Comparison of ENCODE assay signal across 8 cellular contexts in genomic region chr3:57756022-57756527, GRCh38. TPM values are rescaled to one million over a fixed set of nuclear protein-coding genes. Genes with fewer than 3 reads are reported as not detected.
DNase-seq lines count a peak whose midpoint lies in the region; ATAC-seq and TF ChIP-seq lines count a peak whose summit lies in the region.

A gene with protein sequence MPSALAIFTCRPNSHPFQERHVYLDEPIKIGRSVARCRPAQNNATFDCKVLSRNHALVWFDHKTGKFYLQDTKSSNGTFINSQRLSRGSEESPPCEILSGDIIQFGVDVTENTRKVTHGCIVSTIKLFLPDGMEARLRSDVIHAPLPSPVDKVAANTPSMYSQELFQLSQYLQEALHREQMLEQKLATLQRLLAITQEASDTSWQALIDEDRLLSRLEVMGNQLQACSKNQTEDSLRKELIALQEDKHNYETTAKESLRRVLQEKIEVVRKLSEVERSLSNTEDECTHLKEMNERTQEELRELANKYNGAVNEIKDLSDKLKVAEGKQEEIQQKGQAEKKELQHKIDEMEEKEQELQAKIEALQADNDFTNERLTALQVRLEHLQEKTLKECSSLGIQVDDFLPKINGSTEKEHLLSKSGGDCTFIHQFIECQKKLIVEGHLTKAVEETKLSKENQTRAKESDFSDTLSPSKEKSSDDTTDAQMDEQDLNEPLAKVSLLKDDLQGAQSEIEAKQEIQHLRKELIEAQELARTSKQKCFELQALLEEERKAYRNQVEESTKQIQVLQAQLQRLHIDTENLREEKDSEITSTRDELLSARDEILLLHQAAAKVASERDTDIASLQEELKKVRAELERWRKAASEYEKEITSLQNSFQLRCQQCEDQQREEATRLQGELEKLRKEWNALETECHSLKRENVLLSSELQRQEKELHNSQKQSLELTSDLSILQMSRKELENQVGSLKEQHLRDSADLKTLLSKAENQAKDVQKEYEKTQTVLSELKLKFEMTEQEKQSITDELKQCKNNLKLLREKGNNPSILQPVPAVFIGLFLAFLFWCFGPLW (plus strand): TSS chr3:57756309. CDS start chr3:57757652, 1,343 bp downstream.

- peaks cover 25% of the 10 kb centered on the region for H3K36me3 Mint-ChIP-seq in activated CD4-positive, alpha-beta T cell treated with anti-CD3 and anti-CD28 coated beads for 36 hours (ENCODE audit: low read depth)

- H3K27me3 Mint-ChIP-seq in activated CD4-positive, alpha-beta T cell treated with anti-CD3 and anti-CD28 coated beads for 36 hours: no peaks in the 10 kb centered on the region

- no peaks in the 10 kb centered on the region for H3K9me3 Mint-ChIP-seq in activated CD4-positive, alpha-beta T cell treated with anti-CD3 and anti-CD28 coated beads for 36 hours (ENCODE audit: low read depth)

- H3K4me3 ChIP-seq in choroid plexus epithelial cell (ENCODE audit: low read depth, low read length): peak within 1 kb of the TSS; percentile 90
- H3K4me3 ChIP-seq in kidney epithelial cell (ENCODE audit: low read depth, low read length): peak within 1 kb of the TSS; percentile 68

- DNase-seq in Ammon's horn (ENCODE audit: low spot score) (peak; percentile 98), GM19238 (ENCODE audit: insufficient read length, low spot score) (peak; percentile 91), NCI-H524 (lab: John Stamatoyannopoulos, UW) (peak; percentile 94 to 95), choroid plexus epithelial cell (ENCODE audit: low read depth) (peak; percentile 98), kidney epithelial cell (ENCODE audit: low read depth) (peak; percentile 87)
- DNase-seq in activated CD4-positive, alpha-beta T cell treated with anti-CD3 and anti-CD28 coated beads for 36 hours: peak; percentile 98
- peak; percentile 95 to 96 for DNase-seq in stimulated activated CD4-positive, alpha-beta T cell treated with anti-CD3 and anti-CD28 coated beads, Interleukin-15, amount 100 ng/mL, for 48 hours (ENCODE audit: low read depth in 2 of 2)

- peak within 1 kb of the TSS; percentile 97 for H3K27ac Mint-ChIP-seq in activated CD4-positive, alpha-beta T cell treated with anti-CD3 and anti-CD28 coated beads for 36 hours

- peaks cover 45% of the 10 kb centered on the region for H3K4me1 Mint-ChIP-seq in activated CD4-positive, alpha-beta T cell treated with anti-CD3 and anti-CD28 coated beads for 36 hours

- peak; percentile 89 for ATAC-seq in HG03442 (IDR thresholded peaks at IDR 0.05; ENCODE audit: unreplicated experiment)
- peak; percentile 95 for ATAC-seq in activated CD4-positive, alpha-beta T cell treated with anti-CD3 and anti-CD28 coated beads for 36 hours

- intact Hi-C loops in activated CD4-positive, alpha-beta T cell treated with anti-CD3 and anti-CD28 coated beads for 36 hours (cut with DNase I, micrococcal nuclease): loop anchor here (1.0 to 10.0 kb wide), 8 partner anchors 32 to 1201 kb away; partner anchors contain the start of genes ARF4 (in 2 of the 2), APPL1 (in 1 of the 2), CCDC66 (in 1 of the 2) and DENND6A (in 1 of the 2)

- H3K36me3 ChIP-seq in kidney epithelial cell (ENCODE audit: control insufficient read depth, insufficient read depth, low read length): no peaks in the 10 kb centered on the region

- peak within 1 kb of the TSS; percentile 97 for H3K4me3 Mint-ChIP-seq in activated CD4-positive, alpha-beta T cell treated with anti-CD3 and anti-CD28 coated beads for 36 hours

- POLR2A ChIA-PET in activated CD4-positive, alpha-beta T cell treated with anti-CD3 and anti-CD28 coated beads for 36 hours (lab: Charles Lee): interaction anchor here (0.6 to 1.4 kb wide), 9 partner anchors 13 to 163 kb away, joined by 3 to 16 read pairs (median 4); partner anchors contain the start of genes ARF4 and DENND6A

- TF ChIP-seq CTCF in choroid plexus epithelial cell (conservative IDR thresholded peaks at IDR 0.05; ENCODE audit: low read depth, low read length): no peak
- TF ChIP-seq CTCF in kidney epithelial cell (IDR thresholded peaks at IDR 0.05; ENCODE audit: insufficient read depth, low read length, poor library complexity, severe bottlenecking): no peak

- H3K27me3 ChIP-seq in kidney epithelial cell (ENCODE audit: control insufficient read depth, insufficient read depth, low read length): no peaks in the 10 kb centered on the region

- CTCF ChIA-PET in activated CD4-positive, alpha-beta T cell treated with anti-CD3 and anti-CD28 coated beads for 36 hours (lab: Charles Lee): interaction anchor here (0.6 to 1.2 kb wide), 8 partner anchors 38 to 358 kb away, joined by 3 to 5 read pairs (median 4); no protein-coding TSS in a partner anchor

RNA-seq across cellular contexts. Expression of the gene that starts here (rescaled TPM):
- total RNA-seq in activated CD4-positive, alpha-beta T cell treated with anti-CD3 and anti-CD28 coated beads for 36 hours: 10 to 100 TPM; 43.1 to 55.3 TPM
- total RNA-seq in kidney epithelial cell: 48.6 and 51.7 TPM in 2 replicates

Comparison
In these comparisons a context has a peak if more than half of its experiments do, and no peak if none do; other contexts are left out.
1. Peak in every context shown above with its lines: DNase-seq, ATAC-seq and H3K4me3 ChIP-seq.